In genomic region chr2:97659256-97660043, GRCh38 we compare ENCODE assay signal across 25 cellular contexts. TPM values are rescaled to one million over a fixed set of nuclear protein-coding genes. Genes with fewer than 3 reads are reported as not detected.
"Had no signal": no experiment of that assay in that cellular context is flagged by ENCODE, and none has a peak within 500 bp of the region (broad histone marks: within the 10 kb centered on the region; RNA-seq: fewer than 3 reads in every experiment).

No MANE protein-coding gene starts in this region.

- FAIRE-seq: bronchial epithelial cell had no signal

- H3K27me3 Mint-ChIP-seq: activated naive CD4-positive, alpha-beta T cell treated with anti-CD3 and anti-CD28 coated beads, Interleukin-2, amount 50 U/mL, for 24 hours; naive B cell had no signal

- H3K27ac ChIP-seq: colonic mucosa, heart left ventricle, upper lobe of right lung, VCaP had no signal

- DNase-seq: activated CD4-positive, alpha-beta T cell treated with anti-CD3 and anti-CD28 coated beads, Interleukin-2, amount 50 U/mL, for 4 hours; activated gamma-delta T cell; activated T-cell treated with anti-CD3 and anti-CD28 coated beads, Interleukin-2, amount 50 U/mL, for 72 hours; amniotic stem cell; colonic mucosa; islet precursor cell; left colon; mesendoderm; naive B cell; occipital lobe; posterior cingulate gyrus; stimulated activated CD4-positive, alpha-beta T cell treated with anti-CD3 and anti-CD28 coated beads, Interleukin-15, amount 100 ng/mL, for 24 hours; stimulated activated naive CD4-positive, alpha-beta T cell; upper lobe of right lung had no signal

- H3K9me3 Mint-ChIP-seq: activated naive CD4-positive, alpha-beta T cell treated with anti-CD3 and anti-CD28 coated beads, Interleukin-2, amount 50 U/mL, for 24 hours; activated T-cell treated with anti-CD3 and anti-CD28 coated beads, Interleukin-2, amount 50 U/mL, for 72 hours; naive B cell; T-helper 2 cell treated with Interferon-gamma antibody and Interleukin-4, amounts not matched to agents 5 μg/mL and 100 μg/mL, for 36 hours had no signal

- H3K4me3 ChIP-seq: colonic mucosa, heart left ventricle, smooth muscle cell, upper lobe of right lung had no signal

- H3K4me3 Mint-ChIP-seq: activated naive CD4-positive, alpha-beta T cell treated with anti-CD3 and anti-CD28 coated beads, Interleukin-2, amount 50 U/mL, for 24 hours; activated T-cell treated with anti-CD3 and anti-CD28 coated beads, Interleukin-2, amount 50 U/mL, for 72 hours; T-helper 2 cell treated with Interferon-gamma antibody and Interleukin-4, amounts not matched to agents 5 μg/mL and 100 μg/mL, for 36 hours had no signal

- H3K27ac Mint-ChIP-seq: activated T-cell treated with anti-CD3 and anti-CD28 coated beads, Interleukin-2, amount 50 U/mL, for 72 hours; T-helper 2 cell treated with Interferon-gamma antibody and Interleukin-4, amounts not matched to agents 5 μg/mL and 100 μg/mL, for 36 hours had no signal

- ATAC-seq: activated CD4-positive, CD25-positive, alpha-beta regulatory T cell treated with anti-CD3 and anti-CD28 coated beads, Interleukin-2, amount 50 U/mL, for 24 hours; activated T-cell treated with anti-CD3 and anti-CD28 coated beads, Interleukin-2, amount 50 U/mL, for 72 hours; heart left ventricle; left colon; sciatic nerve; SK-N-SH treated with all-trans-retinoic acid at 6 μM for 48 hours; upper lobe of right lung had no signal

- H3K9me3 ChIP-seq: colonic mucosa, upper lobe of right lung had no signal

- H3K27me3 ChIP-seq: colonic mucosa, heart left ventricle, upper lobe of right lung had no signal

RNA-seq across cellular contexts. Expression of gene ZAP70, which starts 53.9 kb away (rescaled TPM):
- total RNA-seq: bronchial epithelial cell, epithelial cell of proximal tubule, fibroblast of villous mesenchyme had no signal
